8 cellular contexts compared by ENCODE assay signal in genomic region chr7:44065431-44066110, GRCh38. TPM values are rescaled to one million over a fixed set of nuclear protein-coding genes. Genes with fewer than 3 reads are reported as not detected.
DNase-seq lines count a peak whose midpoint lies in the region; ATAC-seq, FAIRE-seq and TF ChIP-seq lines count a peak whose summit lies in the region.

TSS of gene PGAM2 (minus strand) at chr7:44065567. CDS start at chr7:44065529, 38 bp downstream.

- H3K27me3 Mint-ChIP-seq in chondrocyte (ENCODE audit: low read depth) = no peaks in the 10 kb centered on the region
- peaks cover 4% of the 10 kb centered on the region for H3K27me3 Mint-ChIP-seq in nephron (ENCODE audit: low read depth)

- H3K4me1 Mint-ChIP-seq in chondrocyte (ENCODE audit: low read depth) = peaks cover 25% of the 10 kb centered on the region
- H3K4me1 Mint-ChIP-seq in nephron = peaks cover 31% of the 10 kb centered on the region

- H3K27ac Mint-ChIP-seq in chondrocyte (ENCODE audit: unreplicated experiment) = no peak within 1 kb of the TSS
- peak within 1 kb of the TSS in 1 of 3 experiments; percentile 53 for H3K27ac Mint-ChIP-seq in nephron

- H3K4me1 ChIP-seq in ES-I3 (ENCODE audit: insufficient read depth, low read length) = peaks cover 13% of the 10 kb centered on the region; the same call in 1 of the 2 replicates

- no peaks in the 10 kb centered on the region for H3K36me3 ChIP-seq in ES-I3 (ENCODE audit: insufficient read depth, low read length)

- ATAC-seq in GM21390 (IDR thresholded peaks at IDR 0.05; ENCODE audit: unreplicated experiment) = no peak

- peak within 1 kb of the TSS; percentile 1; the same call in 1 of the 2 replicates for H3K9ac ChIP-seq in ES-I3 (ENCODE audit: low read depth, low read length)

- H3K9me3 Mint-ChIP-seq in chondrocyte (ENCODE audit: low read depth) (no peaks in the 10 kb centered on the region), nephron (no peaks in the 10 kb centered on the region)

- TF ChIP-seq CTCF in chondrocyte (IDR thresholded peaks at IDR 0.05) (no peak), nephron (IDR thresholded peaks at IDR 0.05; ENCODE audit: unreplicated experiment in 3 of 3) (no peak)

- no peak within 1 kb of the TSS for H3K4me3 Mint-ChIP-seq in chondrocyte (ENCODE audit: unreplicated experiment)
- peak within 1 kb of the TSS in 2 of 3 experiments; percentile 26 to 47 for H3K4me3 Mint-ChIP-seq in nephron

- FAIRE-seq in RCC 7860 (lab: Jason Lieb, UNC) = no peak

- H3K9me3 ChIP-seq in ES-I3 (ENCODE audit: control insufficient read depth, insufficient read depth, low read length) = no peaks in the 10 kb centered on the region

- DNase-seq in NCI-H510A treated with DMSO at 0.1 percent for 48 hours (lab: John Stamatoyannopoulos, UW) (peak; percentile 13), chondrocyte (ENCODE audit: low spot score) (peak; percentile 57), kidney tubule cell (ENCODE audit: low spot score) (no peak), RCC 7860 (ENCODE audit: low spot score) (no peak), SW 1271 (lab: John Stamatoyannopoulos, UW) (no peak)

- peaks cover 5% of the 10 kb centered on the region for H3K36me3 Mint-ChIP-seq in chondrocyte (ENCODE audit: low read depth)
- H3K36me3 Mint-ChIP-seq in nephron (ENCODE audit: low read depth) = peaks cover 10% of the 10 kb centered on the region

RNA-seq across cellular contexts. Expression of gene PGAM2, which starts in this region (rescaled TPM):
- 0.25 to 0.41 TPM in 2 of 3 replicates, not detected in the other for total RNA-seq in chondrocyte

Comparison
In these comparisons a context has a peak if more than half of its experiments do, and no peak if none do; other contexts are left out.
1. Peak in DNase-seq in chondrocyte; RNA of the gene not detected or under 1 TPM.